18 cellular contexts compared by ENCODE assay signal in the genomic region with DNA sequence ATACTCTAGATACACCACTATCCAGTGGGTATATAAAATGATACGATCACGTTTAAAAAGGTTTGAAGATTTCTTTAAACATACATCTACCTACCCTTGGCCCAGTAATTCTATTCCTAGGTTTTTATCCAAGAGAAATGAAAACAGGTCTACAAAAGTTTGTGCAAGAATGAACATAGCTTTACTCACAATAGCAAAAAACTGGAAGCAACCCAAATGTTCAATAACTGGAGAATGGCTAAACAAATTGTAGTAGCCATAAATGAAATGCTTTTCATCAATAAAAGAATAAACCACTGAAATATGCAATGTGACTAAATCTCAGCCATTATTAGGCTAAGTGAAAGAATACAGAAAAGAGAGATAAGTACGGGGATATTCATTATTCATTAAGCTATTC.
A peak's percentile ranks its signal among the peaks of the same experiment; 100 is the strongest.
DNase-seq lines count a peak whose midpoint lies in the region; ATAC-seq lines count a peak whose summit lies in the region.
"Had no signal": no experiment of that assay in that cellular context is flagged by ENCODE, and none has a peak within 500 bp of the region (broad histone marks: within the 10 kb centered on the region; RNA-seq: fewer than 3 reads in every experiment).

No MANE protein-coding gene starts in this region.

- peaks cover 19% of the 10 kb centered on the region for H3F3A ChIP-seq in GM23248 (ENCODE audit: insufficient read depth)

- ATAC-seq in HG03439 (IDR thresholded peaks at IDR 0.05; ENCODE audit: unreplicated experiment) (no peak), HG03354 (IDR thresholded peaks at IDR 0.05; ENCODE audit: poor library complexity, severe bottlenecking, unreplicated experiment) (no peak)
- ATAC-seq: CD8-positive, alpha-beta T cell had no signal

- DNase-seq in GM23248 = peak; percentile 23
- no peak for DNase-seq in SJCRH30
- DNase-seq in iris pigment epithelial cell (ENCODE audit: low read depth) = peak; percentile 17
- no peak for DNase-seq in G401 (ENCODE audit: low spot score)
- DNase-seq: Caco-2; CD4-positive, CD25-positive, alpha-beta regulatory T cell; CD8-positive, alpha-beta T cell; DMS153; DND-41; GF-D8; GOT3; HFFc6 had no signal

- WGBS in GM23248 (ENCODE audit: low coverage in 1 of 2, low lambda C conversion rate in 2 of 2, missing lambda C conversion rate in 2 of 2), 2 experiments = 96 to 100% methylated on average over 3 of the region's 3 CpGs

- no peak overlapping the region for H2AFZ ChIP-seq in GM23248

- H3K79me2 ChIP-seq in GM23248 (ENCODE audit: insufficient read depth) = no peaks in the 10 kb centered on the region

- no peaks in the 10 kb centered on the region for H3K9me2 ChIP-seq in GM23248 (ENCODE audit: insufficient read depth)

- H3K36me3 ChIP-seq in GM23248 (ENCODE audit: low read depth) = no peaks in the 10 kb centered on the region
- no peaks in the 10 kb centered on the region for H3K36me3 ChIP-seq in SJCRH30
- H3K36me3 ChIP-seq: BLaER1, HAP-1 had no signal

- no peaks in the 10 kb centered on the region for H3K9me3 ChIP-seq in GM23248 (ENCODE audit: low read depth)
- no peaks in the 10 kb centered on the region for H3K9me3 ChIP-seq in SJCRH30 (replicated peaks)
- H3K9me3 ChIP-seq: BLaER1, Caco-2, HAP-1 had no signal

- H3K9ac ChIP-seq in GM23248 = no peak overlapping the region
- H3K9ac ChIP-seq: BLaER1 had no signal

- no peak overlapping the region for H3K27ac ChIP-seq in GM23248
- H3K27ac ChIP-seq in SJCRH30 = peak overlapping the region; percentile 63; the same call in 1 of the 2 replicates
- H3K27ac ChIP-seq: 22Rv1, BLaER1, C4-2B had no signal

- no peaks in the 10 kb centered on the region for H4K20me1 ChIP-seq in GM23248 (ENCODE audit: insufficient read depth)
- H4K20me1 ChIP-seq: BLaER1 had no signal

- H3K27me3 ChIP-seq in GM23248 (replicated peaks; ENCODE audit: insufficient read depth) = no peaks in the 10 kb centered on the region
- no peaks in the 10 kb centered on the region for H3K27me3 ChIP-seq in SJCRH30
- H3K27me3 ChIP-seq: BLaER1 had no signal

- peaks cover 20% of the 10 kb centered on the region for H3K4me1 ChIP-seq in GM23248 (ENCODE audit: insufficient read depth)
- H3K4me1 ChIP-seq in SJCRH30 = peaks cover 42% of the 10 kb centered on the region
- H3K4me1 ChIP-seq: BLaER1, HAP-1 had no signal

- in situ Hi-C loops in GM23248 (cut with MboI) = no loop called here
- in situ Hi-C loops in G401 (cut with HindIII; ENCODE audit: low sequenced_read_pairs) = no loop called here

- no peak overlapping the region for H3K4me3 ChIP-seq in GM23248
- H3K4me3 ChIP-seq in SJCRH30 = no peak overlapping the region
- H3K4me3 ChIP-seq: BLaER1, HAP-1 had no signal

- H3K4me2 ChIP-seq in GM23248 (ENCODE audit: unreplicated experiment) = no peak overlapping the region
- H3K4me2 ChIP-seq: BLaER1 had no signal

Comparison
In these comparisons a context has a peak if more than half of its experiments do, and no peak if none do; other contexts are left out.
1. DNase-seq: peak in GM23248 (single experiment) and iris pigment epithelial cell (single experiment); none in SJCRH30 (0 of 2) and G401 (single experiment).